ENCODE assay signal across 8 cellular contexts in genomic region chr2:197324801-197325200, GRCh38. TPM values are rescaled to one million over a fixed set of nuclear protein-coding genes. Genes with fewer than 3 reads are reported as not detected.
DNase-seq lines count a peak whose midpoint lies in the region; ATAC-seq and TF ChIP-seq lines count a peak whose summit lies in the region.

No MANE protein-coding gene starts in this region.

- H3K4me3 Mint-ChIP-seq in activated naive CD8-positive, alpha-beta T cell treated with anti-CD3 and anti-CD28 coated beads, Interleukin-2, amount 50 U/mL, for 24 hours, result peak overlapping the region; percentile 59

- intact Hi-C loops in body of pancreas (cut with DNase I), result no loop called here

- ATAC-seq in GM18861 (IDR thresholded peaks at IDR 0.05; ENCODE audit: unreplicated experiment), result peak; percentile 95
- ATAC-seq in GM21390 (IDR thresholded peaks at IDR 0.05; ENCODE audit: unreplicated experiment), result peak; percentile 83
- peak; percentile 83 for ATAC-seq in HG03139 (IDR thresholded peaks at IDR 0.05; ENCODE audit: unreplicated experiment)
- peak; percentile 38 for ATAC-seq in activated naive CD8-positive, alpha-beta T cell treated with anti-CD3 and anti-CD28 coated beads, Interleukin-2, amount 50 U/mL, for 24 hours
- no peak for ATAC-seq in body of pancreas

- TF ChIP-seq POLR2A in body of pancreas (IDR thresholded peaks at IDR 0.05), result no peak

- H3K36me3 ChIP-seq in body of pancreas (replicated peaks in 1 of 2; ENCODE audit: insufficient read depth in 1 of 2, low read depth in 2 of 2), result no peaks in the 10 kb centered on the region

- no peak for TF ChIP-seq CTCF in body of pancreas (IDR thresholded peaks at IDR 0.05)

- no peak for DNase-seq in activated naive CD8-positive, alpha-beta T cell treated with anti-CD3 and anti-CD28 coated beads, Interleukin-2, amount 50 U/mL, for 24 hours
- DNase-seq in NCI-H82 (lab: John Stamatoyannopoulos, UW) (no peak), NCI-H446 (lab: John Stamatoyannopoulos, UW) (no peak), body of pancreas (no peak)
- no peak for DNase-seq in stimulated activated CD4-positive, alpha-beta T cell treated with anti-CD3 and anti-CD28 coated beads, Interleukin-4, amount 100 ng/mL, for 24 hours

- peaks cover 2% of the 10 kb centered on the region for H3K36me3 Mint-ChIP-seq in activated naive CD8-positive, alpha-beta T cell treated with anti-CD3 and anti-CD28 coated beads, Interleukin-2, amount 50 U/mL, for 24 hours (ENCODE audit: low read depth)

- H3K27ac Mint-ChIP-seq in activated naive CD8-positive, alpha-beta T cell treated with anti-CD3 and anti-CD28 coated beads, Interleukin-2, amount 50 U/mL, for 24 hours, result peak overlapping the region; percentile 92

- H3K9me3 ChIP-seq in body of pancreas, result no peaks in the 10 kb centered on the region

- peak overlapping the region in 1 of 4 donors; percentile 16 for H3K27ac ChIP-seq in body of pancreas

- H3K9me3 Mint-ChIP-seq in activated naive CD8-positive, alpha-beta T cell treated with anti-CD3 and anti-CD28 coated beads, Interleukin-2, amount 50 U/mL, for 24 hours, result no peaks in the 10 kb centered on the region

- H3K4me3 ChIP-seq in body of pancreas, result no peak overlapping the region

- peaks cover 89% of the 10 kb centered on the region for H3K4me1 Mint-ChIP-seq in activated naive CD8-positive, alpha-beta T cell treated with anti-CD3 and anti-CD28 coated beads, Interleukin-2, amount 50 U/mL, for 24 hours

- no peaks in the 10 kb centered on the region for H3K4me1 ChIP-seq in body of pancreas

- H3K27me3 Mint-ChIP-seq in activated naive CD8-positive, alpha-beta T cell treated with anti-CD3 and anti-CD28 coated beads, Interleukin-2, amount 50 U/mL, for 24 hours, result no peaks in the 10 kb centered on the region

- H3K27me3 ChIP-seq in body of pancreas, result no peaks in the 10 kb centered on the region

RNA-seq across cellular contexts. Expression of gene ANKRD44, which starts 14.2 kb away (rescaled TPM):
- 10 to 100 TPM; 12.2 TPM for total RNA-seq in body of pancreas
